ENCODE assay signal across 17 cellular contexts in genomic region chr1:164155337-164155850, GRCh38.
"Had no signal": no experiment of that assay in that cellular context is flagged by ENCODE, and none has a peak within 500 bp of the region (broad histone marks: within the 10 kb centered on the region; RNA-seq: fewer than 3 reads in every experiment).

No MANE protein-coding gene starts in this region.

- ATAC-seq: activated CD4-positive, alpha-beta T cell treated with anti-CD3 and anti-CD28 coated beads for 36 hours; activated CD8-positive, alpha-beta T cell treated with anti-CD3 and anti-CD28 coated beads for 36 hours; gastrocnemius medialis; T-cell had no signal

- H3K4me3 ChIP-seq: gastrocnemius medialis, lung, sigmoid colon had no signal

- H3K36me3 ChIP-seq: gastrocnemius medialis, sigmoid colon had no signal

- H3K9me3 Mint-ChIP-seq: type B pancreatic cell had no signal

- H3K9me3 ChIP-seq: gastrocnemius medialis, sigmoid colon had no signal

- H3K27me3 ChIP-seq: gastrocnemius medialis, sigmoid colon had no signal

- H3K4me3 Mint-ChIP-seq: activated CD4-positive, alpha-beta T cell treated with anti-CD3 and anti-CD28 coated beads for 36 hours; activated CD8-positive, alpha-beta T cell treated with anti-CD3 and anti-CD28 coated beads for 36 hours; activated naive CD8-positive, alpha-beta T cell treated with anti-CD3 and anti-CD28 coated beads, Interleukin-2, amount 10 ng/mL, durations not matched to agents 7 days and 5 days; naive B cell; T-cell; type B pancreatic cell had no signal

- H3K4me1 ChIP-seq: gastrocnemius medialis, sigmoid colon had no signal

- H3K27me3 Mint-ChIP-seq: activated CD4-positive, alpha-beta T cell treated with anti-CD3 and anti-CD28 coated beads for 36 hours; activated CD8-positive, alpha-beta T cell treated with anti-CD3 and anti-CD28 coated beads for 36 hours; activated naive CD8-positive, alpha-beta T cell treated with anti-CD3 and anti-CD28 coated beads, Interleukin-2, amount 10 ng/mL, durations not matched to agents 7 days and 5 days; naive B cell; T-cell; type B pancreatic cell had no signal

- DNase-seq: activated CD4-positive, alpha-beta T cell treated with anti-CD3 and anti-CD28 coated beads for 36 hours; activated CD8-positive, alpha-beta memory T cell treated with anti-CD3 and anti-CD28 coated beads, Interleukin-2, amount 50 U/mL, for 4 hours; activated CD8-positive, alpha-beta T cell treated with anti-CD3 and anti-CD28 coated beads for 36 hours; activated naive CD8-positive, alpha-beta T cell treated with anti-CD3 and anti-CD28 coated beads, Interleukin-2, amount 10 ng/mL, durations not matched to agents 7 days and 5 days; aorta; gastrocnemius medialis; naive B cell; sigmoid colon; stimulated activated CD4-positive, alpha-beta T cell treated with anti-CD3 and anti-CD28 coated beads, Interleukin-2, amount 100 ng/mL, for 24 hours; stimulated activated naive CD4-positive, alpha-beta T cell treated with Interleukin-2 at 50 U/mL for 16 hours; T-cell; T1000 had no signal

- H3K36me3 Mint-ChIP-seq: activated naive CD8-positive, alpha-beta T cell treated with anti-CD3 and anti-CD28 coated beads, Interleukin-2, amount 10 ng/mL, durations not matched to agents 7 days and 5 days; naive B cell; T-cell; type B pancreatic cell had no signal

- H3K27ac ChIP-seq: gastrocnemius medialis, sigmoid colon, VCaP had no signal

- H3K4me1 Mint-ChIP-seq: activated CD4-positive, alpha-beta T cell treated with anti-CD3 and anti-CD28 coated beads for 36 hours; activated naive CD8-positive, alpha-beta T cell treated with anti-CD3 and anti-CD28 coated beads, Interleukin-2, amount 10 ng/mL, durations not matched to agents 7 days and 5 days; naive B cell; T-cell had no signal

- FAIRE-seq: colon had no signal

- H3K27ac Mint-ChIP-seq: activated CD4-positive, alpha-beta T cell treated with anti-CD3 and anti-CD28 coated beads for 36 hours; activated CD8-positive, alpha-beta T cell treated with anti-CD3 and anti-CD28 coated beads for 36 hours; activated naive CD8-positive, alpha-beta T cell treated with anti-CD3 and anti-CD28 coated beads, Interleukin-2, amount 10 ng/mL, durations not matched to agents 7 days and 5 days; naive B cell; progenitor cell of endocrine pancreas; T-cell; type B pancreatic cell had no signal
